ENCODE assay signal across 1 cellular context in the genomic region with DNA sequence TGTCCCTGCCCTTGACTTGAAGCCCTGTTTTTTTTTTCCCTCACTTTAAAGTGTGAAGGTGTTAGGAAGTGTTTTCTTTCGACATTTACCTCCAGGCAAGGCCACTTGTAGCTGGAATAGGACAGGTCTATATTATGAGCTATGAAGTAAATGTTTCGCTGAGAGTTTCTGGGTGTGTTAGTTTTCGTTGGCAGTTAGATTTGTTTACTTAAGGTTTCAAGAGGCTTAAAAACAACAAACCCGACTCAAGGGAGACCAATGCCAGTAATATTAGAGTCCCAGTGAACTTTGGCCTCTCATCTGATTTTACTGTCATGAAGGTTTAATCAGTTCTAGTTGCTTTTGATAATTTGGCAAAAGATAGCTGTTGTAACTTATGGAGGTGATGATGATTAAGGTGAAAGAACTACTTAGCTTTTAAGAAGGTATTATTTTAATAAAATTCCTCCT.
TF ChIP-seq lines count a peak whose summit lies in the region.

No MANE protein-coding gene starts in this region.

TF ChIP-seq in A549, 52 proteins besides CTCF, POLR2A, EP300 and RAD21 (continued from another document):
- TF ChIP-seq TFCP2L1 (CRISPR knock-in tag; IDR thresholded peaks at IDR 0.05) = no peak
- peak in 1 of 2 experiments; percentile 31; a peak in 1 of 4 replicates for TF ChIP-seq CEBPB (IDR thresholded peaks at IDR 0.05)
- peak; percentile 50; the same call in 1 of the 2 replicates for TF ChIP-seq GATA3 (IDR thresholded peaks at IDR 0.05; ENCODE audit: borderline replicate concordance)
TF ChIP-seq in A549: peak in this region for 6.
